ENCODE assay signal across 18 cellular contexts in genomic region chr2:24912986-24913385, GRCh38.
"Had no signal": no experiment of that assay in that cellular context is flagged by ENCODE, and none has a peak within 500 bp of the region (broad histone marks: within the 10 kb centered on the region; RNA-seq: fewer than 3 reads in every experiment).

No MANE protein-coding gene starts in this region.

- H3K4me1 Mint-ChIP-seq: endodermal cell had no signal

- H3K4me3 ChIP-seq: adrenal gland, mucosa of descending colon, pancreas, right lobe of liver, thoracic aorta had no signal

- H3K4me3 Mint-ChIP-seq: activated CD4-positive, alpha-beta T cell treated with anti-CD3 and anti-CD28 coated beads, Interleukin-2, amount 10 ng/mL, durations not matched to agents 24 days and 14 days; activated T-cell treated with anti-CD3 and anti-CD28 coated beads, Interleukin-2, amount 50 U/mL, for 72 hours; endodermal cell; memory B cell; naive thymus-derived CD8-positive, alpha-beta T cell; stimulated activated memory B cell treated with anti-CD40 and anti-IgM and Interleukin-4, amounts not matched to agents 10 μg/mL and 1 μg/mL and 100 μg/mL, for 72 hours had no signal

- H3K36me3 ChIP-seq: neutrophil, pancreas, right lobe of liver, thoracic aorta had no signal

- H3K27ac Mint-ChIP-seq: activated CD4-positive, alpha-beta T cell treated with anti-CD3 and anti-CD28 coated beads, Interleukin-2, amount 10 ng/mL, durations not matched to agents 24 days and 14 days; activated naive CD4-positive, alpha-beta T cell treated with anti-CD3 and anti-CD28 coated beads, Interleukin-2, amount 50 U/mL, for 72 hours; activated T-cell treated with anti-CD3 and anti-CD28 coated beads, Interleukin-2, amount 50 U/mL, for 72 hours; endodermal cell; memory B cell; stimulated activated memory B cell treated with anti-CD40 and anti-IgM and Interleukin-4, amounts not matched to agents 10 μg/mL and 1 μg/mL and 100 μg/mL, for 72 hours had no signal

- H3K9me3 Mint-ChIP-seq: activated CD4-positive, alpha-beta T cell treated with anti-CD3 and anti-CD28 coated beads, Interleukin-2, amount 10 ng/mL, durations not matched to agents 24 days and 14 days; activated T-cell treated with anti-CD3 and anti-CD28 coated beads, Interleukin-2, amount 50 U/mL, for 72 hours; memory B cell; stimulated activated memory B cell treated with anti-CD40 and anti-IgM and Interleukin-4, amounts not matched to agents 10 μg/mL and 1 μg/mL and 100 μg/mL, for 72 hours had no signal

- H3K9me3 ChIP-seq: adrenal gland, mucosa of descending colon, neutrophil, pancreas, right lobe of liver, thoracic aorta had no signal

- H3K4me1 ChIP-seq: pancreas, right lobe of liver had no signal

- DNase-seq: activated CD4-positive, alpha-beta T cell treated with anti-CD3 and anti-CD28 coated beads, Interleukin-2, amount 10 ng/mL, durations not matched to agents 24 days and 14 days; activated gamma-delta T cell treated with Interleukin-2 at 50 U/mL for 16 hours; activated T-cell treated with anti-CD3 and anti-CD28 coated beads, Interleukin-2, amount 50 U/mL, for 72 hours; adrenal gland; endodermal cell; naive thymus-derived CD8-positive, alpha-beta T cell; pancreas; right lobe of liver; stimulated activated CD4-positive, alpha-beta T cell treated with anti-CD3 and anti-CD28 coated beads, Interleukin-4, amount 100 ng/mL, for 4 hours; T-helper 1 cell; T1000 had no signal

- H3K27me3 ChIP-seq: adrenal gland, pancreas, right lobe of liver had no signal

- ATAC-seq: activated naive CD4-positive, alpha-beta T cell treated with anti-CD3 and anti-CD28 coated beads, Interleukin-2, amount 50 U/mL, for 72 hours; activated T-cell treated with anti-CD3 and anti-CD28 coated beads, Interleukin-2, amount 50 U/mL, for 72 hours; naive thymus-derived CD8-positive, alpha-beta T cell; pancreas; right lobe of liver; stimulated activated memory B cell treated with anti-CD40 and anti-IgM and Interleukin-4, amounts not matched to agents 10 μg/mL and 1 μg/mL and 100 μg/mL, for 72 hours had no signal

- H3K27ac ChIP-seq: epithelial cell of prostate, neutrophil, pancreas, right lobe of liver, thoracic aorta had no signal

- H3K27me3 Mint-ChIP-seq: activated CD4-positive, alpha-beta T cell treated with anti-CD3 and anti-CD28 coated beads, Interleukin-2, amount 10 ng/mL, durations not matched to agents 24 days and 14 days; memory B cell; naive thymus-derived CD8-positive, alpha-beta T cell; stimulated activated memory B cell treated with anti-CD40 and anti-IgM and Interleukin-4, amounts not matched to agents 10 μg/mL and 1 μg/mL and 100 μg/mL, for 72 hours had no signal
